In the genomic region with DNA sequence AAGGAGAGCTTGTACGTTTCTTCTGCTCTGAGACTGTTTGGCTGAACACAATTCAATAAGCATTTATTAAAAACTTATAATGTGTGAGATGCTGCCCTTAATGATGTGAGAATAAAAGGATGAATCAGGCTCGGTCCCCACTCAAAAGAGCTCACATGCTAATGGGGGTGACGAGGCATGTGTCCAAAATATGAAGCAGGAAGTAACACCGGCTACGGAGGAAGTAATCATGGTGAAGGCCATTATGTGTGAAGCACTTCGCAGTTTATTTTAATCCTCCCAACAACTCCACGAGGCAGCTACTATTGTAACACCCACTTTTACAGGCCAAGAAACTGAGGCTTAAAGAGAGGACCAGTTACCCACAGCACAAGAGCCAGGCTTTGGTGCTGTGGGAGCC, we compare ENCODE assay signal across 1 cellular context.
TF ChIP-seq lines count a peak whose summit lies in the region.

No MANE protein-coding gene starts in this region.

TF ChIP-seq in GM12878, 131 proteins besides CTCF, POLR2A, EP300 and RAD21 (continued from another document):
- TF ChIP-seq ATF2 (IDR thresholded peaks at IDR 0.05; ENCODE audit: low read length) = no peak
- TF ChIP-seq EZH2 (IDR thresholded peaks at IDR 0.05; ENCODE audit: borderline replicate concordance, control insufficient read depth, low read depth, low read length) = no peak
- TF ChIP-seq, protein P1, sequence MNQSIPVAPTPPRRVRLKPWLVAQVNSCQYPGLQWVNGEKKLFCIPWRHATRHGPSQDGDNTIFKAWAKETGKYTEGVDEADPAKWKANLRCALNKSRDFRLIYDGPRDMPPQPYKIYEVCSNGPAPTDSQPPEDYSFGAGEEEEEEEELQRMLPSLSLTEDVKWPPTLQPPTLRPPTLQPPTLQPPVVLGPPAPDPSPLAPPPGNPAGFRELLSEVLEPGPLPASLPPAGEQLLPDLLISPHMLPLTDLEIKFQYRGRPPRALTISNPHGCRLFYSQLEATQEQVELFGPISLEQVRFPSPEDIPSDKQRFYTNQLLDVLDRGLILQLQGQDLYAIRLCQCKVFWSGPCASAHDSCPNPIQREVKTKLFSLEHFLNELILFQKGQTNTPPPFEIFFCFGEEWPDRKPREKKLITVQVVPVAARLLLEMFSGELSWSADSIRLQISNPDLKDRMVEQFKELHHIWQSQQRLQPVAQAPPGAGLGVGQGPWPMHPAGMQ (IDR thresholded peaks at IDR 0.05; ENCODE audit: borderline replicate concordance) = no peak
- TF ChIP-seq HDAC2 (IDR thresholded peaks at IDR 0.05) = no peak
- TF ChIP-seq EED (IDR thresholded peaks at IDR 0.05; ENCODE audit: low read depth) = no peak
- TF ChIP-seq FOS (IDR thresholded peaks at IDR 0.05; ENCODE audit: borderline replicate concordance, extremely low read depth, insufficient read length) = no peak
- no peak for TF ChIP-seq RELA (IDR thresholded peaks at IDR 0.05; ENCODE audit: borderline replicate concordance, partially characterized antibody)
- TF ChIP-seq RELB (IDR thresholded peaks at IDR 0.05; ENCODE audit: low read depth) = no peak
- no peak for TF ChIP-seq POLR2AphosphoS2 (IDR thresholded peaks at IDR 0.05; ENCODE audit: low read depth, low read length)
- TF ChIP-seq, protein P2, sequence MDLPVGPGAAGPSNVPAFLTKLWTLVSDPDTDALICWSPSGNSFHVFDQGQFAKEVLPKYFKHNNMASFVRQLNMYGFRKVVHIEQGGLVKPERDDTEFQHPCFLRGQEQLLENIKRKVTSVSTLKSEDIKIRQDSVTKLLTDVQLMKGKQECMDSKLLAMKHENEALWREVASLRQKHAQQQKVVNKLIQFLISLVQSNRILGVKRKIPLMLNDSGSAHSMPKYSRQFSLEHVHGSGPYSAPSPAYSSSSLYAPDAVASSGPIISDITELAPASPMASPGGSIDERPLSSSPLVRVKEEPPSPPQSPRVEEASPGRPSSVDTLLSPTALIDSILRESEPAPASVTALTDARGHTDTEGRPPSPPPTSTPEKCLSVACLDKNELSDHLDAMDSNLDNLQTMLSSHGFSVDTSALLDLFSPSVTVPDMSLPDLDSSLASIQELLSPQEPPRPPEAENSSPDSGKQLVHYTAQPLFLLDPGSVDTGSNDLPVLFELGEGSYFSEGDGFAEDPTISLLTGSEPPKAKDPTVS (IDR thresholded peaks at IDR 0.05; ENCODE audit: low read depth, low read length) = no peak
- TF ChIP-seq JUND (IDR thresholded peaks at IDR 0.05; ENCODE audit: low read depth, low read length) = no peak
- TF ChIP-seq CREM (IDR thresholded peaks at IDR 0.05; ENCODE audit: low read depth) = no peak
- TF ChIP-seq DPF2 (IDR thresholded peaks at IDR 0.05) = no peak
- TF ChIP-seq, protein P3, sequence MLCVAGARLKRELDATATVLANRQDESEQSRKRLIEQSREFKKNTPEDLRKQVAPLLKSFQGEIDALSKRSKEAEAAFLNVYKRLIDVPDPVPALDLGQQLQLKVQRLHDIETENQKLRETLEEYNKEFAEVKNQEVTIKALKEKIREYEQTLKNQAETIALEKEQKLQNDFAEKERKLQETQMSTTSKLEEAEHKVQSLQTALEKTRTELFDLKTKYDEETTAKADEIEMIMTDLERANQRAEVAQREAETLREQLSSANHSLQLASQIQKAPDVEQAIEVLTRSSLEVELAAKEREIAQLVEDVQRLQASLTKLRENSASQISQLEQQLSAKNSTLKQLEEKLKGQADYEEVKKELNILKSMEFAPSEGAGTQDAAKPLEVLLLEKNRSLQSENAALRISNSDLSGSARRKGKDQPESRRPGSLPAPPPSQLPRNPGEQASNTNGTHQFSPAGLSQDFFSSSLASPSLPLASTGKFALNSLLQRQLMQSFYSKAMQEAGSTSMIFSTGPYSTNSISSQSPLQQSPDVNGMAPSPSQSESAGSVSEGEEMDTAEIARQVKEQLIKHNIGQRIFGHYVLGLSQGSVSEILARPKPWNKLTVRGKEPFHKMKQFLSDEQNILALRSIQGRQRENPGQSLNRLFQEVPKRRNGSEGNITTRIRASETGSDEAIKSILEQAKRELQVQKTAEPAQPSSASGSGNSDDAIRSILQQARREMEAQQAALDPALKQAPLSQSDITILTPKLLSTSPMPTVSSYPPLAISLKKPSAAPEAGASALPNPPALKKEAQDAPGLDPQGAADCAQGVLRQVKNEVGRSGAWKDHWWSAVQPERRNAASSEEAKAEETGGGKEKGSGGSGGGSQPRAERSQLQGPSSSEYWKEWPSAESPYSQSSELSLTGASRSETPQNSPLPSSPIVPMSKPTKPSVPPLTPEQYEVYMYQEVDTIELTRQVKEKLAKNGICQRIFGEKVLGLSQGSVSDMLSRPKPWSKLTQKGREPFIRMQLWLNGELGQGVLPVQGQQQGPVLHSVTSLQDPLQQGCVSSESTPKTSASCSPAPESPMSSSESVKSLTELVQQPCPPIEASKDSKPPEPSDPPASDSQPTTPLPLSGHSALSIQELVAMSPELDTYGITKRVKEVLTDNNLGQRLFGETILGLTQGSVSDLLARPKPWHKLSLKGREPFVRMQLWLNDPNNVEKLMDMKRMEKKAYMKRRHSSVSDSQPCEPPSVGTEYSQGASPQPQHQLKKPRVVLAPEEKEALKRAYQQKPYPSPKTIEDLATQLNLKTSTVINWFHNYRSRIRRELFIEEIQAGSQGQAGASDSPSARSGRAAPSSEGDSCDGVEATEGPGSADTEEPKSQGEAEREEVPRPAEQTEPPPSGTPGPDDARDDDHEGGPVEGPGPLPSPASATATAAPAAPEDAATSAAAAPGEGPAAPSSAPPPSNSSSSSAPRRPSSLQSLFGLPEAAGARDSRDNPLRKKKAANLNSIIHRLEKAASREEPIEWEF (IDR thresholded peaks at IDR 0.05; ENCODE audit: insufficient replicate concordance, low read depth, low read length) = no peak
- no peak for TF ChIP-seq CHD1 (IDR thresholded peaks at IDR 0.05; ENCODE audit: low read depth, low read length)
- no peak for TF ChIP-seq YBX1 (IDR thresholded peaks at IDR 0.05)
- TF ChIP-seq, protein P4, sequence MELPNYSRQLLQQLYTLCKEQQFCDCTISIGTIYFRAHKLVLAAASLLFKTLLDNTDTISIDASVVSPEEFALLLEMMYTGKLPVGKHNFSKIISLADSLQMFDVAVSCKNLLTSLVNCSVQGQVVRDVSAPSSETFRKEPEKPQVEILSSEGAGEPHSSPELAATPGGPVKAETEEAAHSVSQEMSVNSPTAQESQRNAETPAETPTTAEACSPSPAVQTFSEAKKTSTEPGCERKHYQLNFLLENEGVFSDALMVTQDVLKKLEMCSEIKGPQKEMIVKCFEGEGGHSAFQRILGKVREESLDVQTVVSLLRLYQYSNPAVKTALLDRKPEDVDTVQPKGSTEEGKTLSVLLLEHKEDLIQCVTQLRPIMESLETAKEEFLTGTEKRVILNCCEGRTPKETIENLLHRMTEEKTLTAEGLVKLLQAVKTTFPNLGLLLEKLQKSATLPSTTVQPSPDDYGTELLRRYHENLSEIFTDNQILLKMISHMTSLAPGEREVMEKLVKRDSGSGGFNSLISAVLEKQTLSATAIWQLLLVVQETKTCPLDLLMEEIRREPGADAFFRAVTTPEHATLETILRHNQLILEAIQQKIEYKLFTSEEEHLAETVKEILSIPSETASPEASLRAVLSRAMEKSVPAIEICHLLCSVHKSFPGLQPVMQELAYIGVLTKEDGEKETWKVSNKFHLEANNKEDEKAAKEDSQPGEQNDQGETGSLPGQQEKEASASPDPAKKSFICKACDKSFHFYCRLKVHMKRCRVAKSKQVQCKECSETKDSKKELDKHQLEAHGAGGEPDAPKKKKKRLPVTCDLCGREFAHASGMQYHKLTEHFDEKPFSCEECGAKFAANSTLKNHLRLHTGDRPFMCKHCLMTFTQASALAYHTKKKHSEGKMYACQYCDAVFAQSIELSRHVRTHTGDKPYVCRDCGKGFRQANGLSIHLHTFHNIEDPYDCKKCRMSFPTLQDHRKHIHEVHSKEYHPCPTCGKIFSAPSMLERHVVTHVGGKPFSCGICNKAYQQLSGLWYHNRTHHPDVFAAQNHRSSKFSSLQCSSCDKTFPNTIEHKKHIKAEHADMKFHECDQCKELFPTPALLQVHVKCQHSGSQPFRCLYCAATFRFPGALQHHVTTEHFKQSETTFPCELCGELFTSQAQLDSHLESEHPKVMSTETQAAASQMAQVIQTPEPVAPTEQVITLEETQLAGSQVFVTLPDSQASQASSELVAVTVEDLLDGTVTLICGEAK (IDR thresholded peaks at IDR 0.05; ENCODE audit: borderline replicate concordance) = no peak
